ENCODE assay signal across 8 cellular contexts in the genomic region with DNA sequence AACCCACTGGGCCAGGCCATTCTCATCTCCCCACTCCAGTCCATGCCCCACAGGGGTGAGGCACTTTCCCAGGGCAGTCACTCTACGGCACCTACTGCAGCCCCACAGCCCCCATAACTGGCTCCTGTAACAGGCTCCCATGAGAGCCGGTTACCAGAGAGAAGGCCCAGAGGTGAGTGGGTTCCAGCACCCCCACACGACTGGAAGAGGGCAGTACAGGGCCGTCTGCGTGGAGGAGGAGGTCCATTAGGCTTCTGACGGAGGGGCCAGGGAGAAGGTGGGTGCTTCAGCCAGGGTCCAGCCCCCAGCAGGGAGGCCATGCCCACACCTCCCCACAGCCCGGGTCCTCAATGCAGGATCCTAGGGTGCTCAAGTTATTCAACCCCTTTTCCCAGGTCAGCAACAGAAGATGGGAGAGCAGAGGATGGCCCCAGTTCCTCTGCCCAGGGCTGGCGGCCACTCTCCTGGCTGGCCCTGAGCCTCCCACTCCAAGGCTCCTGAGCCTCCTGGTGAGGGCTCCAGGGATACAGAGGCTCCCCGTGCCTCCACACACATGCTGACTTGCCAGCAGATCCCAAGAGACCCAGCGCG. TPM values are rescaled to one million over a fixed set of nuclear protein-coding genes. Genes with fewer than 3 reads are reported as not detected.
DNase-seq lines count a peak whose midpoint lies in the region; ATAC-seq, FAIRE-seq and TF ChIP-seq lines count a peak whose summit lies in the region.

No MANE protein-coding gene starts in this region.

- DNase-seq in Calu3 (no peak), Karpas-422 (peak; percentile 87), K562 (ENCODE audit: extremely low read depth in 1 of 4, low spot score in 3 of 4) (peak in 2 of 4 experiments; percentile 58 to 80), occipital lobe (lab: John Stamatoyannopoulos, UW) (no peak)
- DNase-seq in activated CD4-positive, CD25-positive, alpha-beta regulatory T cell treated with anti-CD3 and anti-CD28 coated beads, Interleukin-2, amount 50 U/mL, for 72 hours = no peak

- H3K4me1 ChIP-seq in Karpas-422 (ENCODE audit: low read length) (peaks cover 42% of the 10 kb centered on the region), K562 (replicated peaks in 1 of 2; ENCODE audit: control insufficient read depth in 2 of 2, insufficient read depth in 2 of 2, low read length in 2 of 2) (peaks cover 41 to 94% of the 10 kb centered on the region in 2 experiments), muscle layer of duodenum (ENCODE audit: control insufficient read depth in 1 of 2, insufficient read depth in 2 of 2, low read length in 2 of 2) (peaks cover 16 to 49% of the 10 kb centered on the region in 2 donors)

- TF ChIP-seq CTCF in Calu3 (IDR thresholded peaks at IDR 0.05; ENCODE audit: unreplicated experiment) = no peak
- TF ChIP-seq CTCF in K562 (IDR thresholded peaks at IDR 0.05 in 2 of 3, conservative IDR thresholded peaks at IDR 0.05 in 1 of 3; ENCODE audit: insufficient read depth in 2 of 3, low read depth in 1 of 3, low read length in 3 of 3) = peak; percentile 45 to 62 (median 45)

- H3K27ac ChIP-seq in Karpas-422 (ENCODE audit: low read length) (peak overlapping the region; percentile 97), K562 (ENCODE audit: extremely low read depth, low read depth, low read length) (peak overlapping the region; percentile 62), muscle layer of duodenum (ENCODE audit: low read length) (no peak overlapping the region)

- TF ChIP-seq EP300 in K562 (IDR thresholded peaks at IDR 0.05; ENCODE audit: low read length) = no peak

- peak; percentile 71 for FAIRE-seq in K562 (lab: Jason Lieb, UNC)

- no peaks in the 10 kb centered on the region for H3K36me3 ChIP-seq in Karpas-422 (ENCODE audit: insufficient read depth, low read length)
- peaks cover 24% of the 10 kb centered on the region for H3K36me3 ChIP-seq in K562 (ENCODE audit: control insufficient read depth, insufficient read depth, low read length)
- peaks cover 3% of the 10 kb centered on the region in 2 donors for H3K36me3 ChIP-seq in muscle layer of duodenum (ENCODE audit: control insufficient read depth in 1 of 2, insufficient read depth in 2 of 2, low read length in 2 of 2)

- H3K9me3 ChIP-seq in Karpas-422 (ENCODE audit: low read length) = no peaks in the 10 kb centered on the region
- H3K9me3 ChIP-seq in K562 (replicated peaks; ENCODE audit: control insufficient read depth, insufficient read depth, low read depth, low read length) = no peaks in the 10 kb centered on the region
- no peaks in the 10 kb centered on the region for H3K9me3 ChIP-seq in muscle layer of duodenum (ENCODE audit: control insufficient read depth in 1 of 2, low read length in 2 of 2)

- ATAC-seq in K562 (peak; percentile 30), GM21447 (IDR thresholded peaks at IDR 0.05; ENCODE audit: unreplicated experiment) (no peak), HG03520 (IDR thresholded peaks at IDR 0.05; ENCODE audit: unreplicated experiment) (no peak)

- TF ChIP-seq POLR2A in K562 (conservative IDR thresholded peaks at IDR 0.05) = no peak

- peaks cover 5% of the 10 kb centered on the region for H3K9me1 ChIP-seq in K562 (ENCODE audit: control insufficient read depth, insufficient read depth, low read length)

- H3K9me2 ChIP-seq in Karpas-422 (replicated peaks; ENCODE audit: insufficient read depth, low read length) = no peaks in the 10 kb centered on the region

- peaks cover 56% of the 10 kb centered on the region for H3K36me3 Mint-ChIP-seq in Calu3 (ENCODE audit: insufficient read depth, unreplicated experiment)

- H3K79me2 ChIP-seq in Karpas-422 (ENCODE audit: low read length) (peaks cover 46% of the 10 kb centered on the region), K562 (ENCODE audit: control insufficient read depth, insufficient read depth, low read length) (peaks cover 54% of the 10 kb centered on the region)

- H3K27me3 ChIP-seq in Karpas-422 (ENCODE audit: low read length) (no peaks in the 10 kb centered on the region), K562 (ENCODE audit: control insufficient read depth in 2 of 2, insufficient read depth in 2 of 2, low read length in 2 of 2) (no peaks in the 10 kb centered on the region), muscle layer of duodenum (ENCODE audit: low read depth, low read length) (no peaks in the 10 kb centered on the region)

- in situ Hi-C loops in K562 (cut with MboI) = no loop called here

- H3K4me2 ChIP-seq in Karpas-422 (ENCODE audit: low read depth, low read length, poor library complexity, severe bottlenecking) = peak overlapping the region; percentile 94
- H3K4me2 ChIP-seq in K562 (ENCODE audit: insufficient read depth, low read length) = peak overlapping the region; percentile 75

- no peaks in the 10 kb centered on the region for H3K9me3 Mint-ChIP-seq in Calu3 (ENCODE audit: low read depth, unreplicated experiment)

- peak overlapping the region; percentile 97 for H3K9ac ChIP-seq in Karpas-422 (ENCODE audit: low read length)
- H3K9ac ChIP-seq in K562 (ENCODE audit: insufficient read depth in 1 of 2, low read depth in 2 of 2, low read length in 2 of 2) = peak overlapping the region; percentile 57 to 97

- no peak overlapping the region for H3K27ac Mint-ChIP-seq in Calu3 (ENCODE audit: unreplicated experiment)

- H3K27me3 Mint-ChIP-seq in Calu3 (ENCODE audit: unreplicated experiment) = no peaks in the 10 kb centered on the region

- H3K4me1 Mint-ChIP-seq in Calu3 (ENCODE audit: low read depth, unreplicated experiment) = no peaks in the 10 kb centered on the region

- peak overlapping the region; percentile 73 for H3K4me3 Mint-ChIP-seq in Calu3 (ENCODE audit: low read depth, unreplicated experiment)

- peak in 1 of 2 experiments; percentile 32; a peak in 2 of 4 replicates for TF ChIP-seq RAD21 in K562 (CRISPR knock-in tag; conservative IDR thresholded peaks at IDR 0.05 in 1 of 2, IDR thresholded peaks at IDR 0.05 in 1 of 2)

- H4K20me1 ChIP-seq in Karpas-422 (ENCODE audit: insufficient read depth, low read depth, low read length) (peaks cover 10% of the 10 kb centered on the region; the same call in 1 of the 2 replicates), K562 (replicated peaks; ENCODE audit: control insufficient read depth, insufficient read depth, low read length) (peaks cover 24% of the 10 kb centered on the region; the same call in 1 of the 2 replicates)

- H2AFZ ChIP-seq in Karpas-422 (ENCODE audit: low read length) = no peak overlapping the region
- 0 out of 2 replicates have a peak overlapping the region, but pooled peaks have one; percentile 51 for H2AFZ ChIP-seq in K562 (ENCODE audit: low read depth, low read length)

- BruUV-seq in Calu3 (replicated peaks; lab: Mats Ljungman, UMichigan) = no TSS peak
- no TSS peak for BruUV-seq in K562 (replicated peaks; lab: Mats Ljungman, UMichigan)

- CTCF ChIA-PET in Calu3 (lab: Charles Lee) (no interaction called here), K562 (lab: Yijun Ruan, JAX; ENCODE audit: low intra/inter-chr PET ratio) (no interaction called here)

- 26% methylated on average over 11 of the region's 11 CpGs for WGBS in K562 (ENCODE audit: insufficient coverage, low coverage, missing lambda C conversion rate)

- peak overlapping the region; percentile 85 for H3K4me3 ChIP-seq in Karpas-422 (ENCODE audit: low read length)
- peak overlapping the region; percentile 94 for H3K4me3 ChIP-seq in K562
- peak overlapping the region; percentile 62 to 90 for H3K4me3 ChIP-seq in muscle layer of duodenum (ENCODE audit: low read depth in 1 of 2, low read length in 2 of 2)

- intact Hi-C loops in Calu3 (cut with micrococcal nuclease; ENCODE audit: unreplicated experiment) = no loop called here
- intact Hi-C loops in K562 (cut with micrococcal nuclease) = loop anchor here (5.0 to 10.0 kb wide), 2 partner anchors 71 to 919 kb away; a partner anchor contains a TSS

- POLR2A ChIA-PET in K562 (lab: Yijun Ruan, JAX) = interaction anchor here (0.5 to 0.6 kb wide), 2 partner anchors 9 to 80 kb away, joined by 3 read pairs; no protein-coding TSS in a partner anchor

RNA-seq across cellular contexts. Expression of a gene that starts 1.6 kb away (rescaled TPM):
- 41.1 and 48.3 TPM in 2 replicates for total RNA-seq in Calu3 (2022)
- total RNA-seq in Karpas-422 (2014; rRNA removed; shearing (Covaris generic); ENCODE audit: low replicate concordance) = 28.1 and 94.6 TPM in 2 replicates
- 140 and 407 TPM in 2 replicates for total RNA-seq in K562 (2011; cell fraction: chromatin; rRNA removed; ENCODE audit: low replicate concordance)
- 278 and 333 TPM in 2 replicates for total RNA-seq in K562 (2011; cell fraction: nucleolus; rRNA removed)
- 136 and 156 TPM in 2 replicates for total RNA-seq in K562 (2011; cell fraction: nucleoplasm; rRNA removed)
- 29.6 and 33.3 TPM in 2 replicates for total RNA-seq in K562 (2014; rRNA removed)
- 1.9 and 3.5 TPM in 2 replicates for total RNA-seq in K562 (2014; rRNA removed; fragmentation: Illumina TruSeq; extraction: Trizol)
- total RNA-seq in K562 (2015; rRNA removed; fragmentation: Illumina TruSeq; extraction: Trizol) = 14.0 and 15.2 TPM in 2 replicates
- 44.1 and 49.0 TPM in 2 replicates for total RNA-seq in K562 (2021)
- 12.0 and 27.1 TPM in 2 replicates for polyA plus RNA-seq in K562 (2011; rRNA removed)
- 8.5 and 20.8 TPM in 2 replicates for polyA plus RNA-seq in K562 (2011; cell fraction: cytosol; rRNA removed)
- 346 and 462 TPM in 2 replicates for polyA plus RNA-seq in K562 (2011; cell fraction: nucleus; rRNA removed)
- 38.9 and 49.6 TPM in 2 replicates for polyA plus RNA-seq in K562 (2012)
- 7.2 and 11.8 TPM in 2 replicates for polyA plus RNA-seq in K562 (2014; fragmentation: Illumina TruSeq; extraction: Trizol)
- under 1 TPM; 0.01 to 0.06 TPM for polyA plus RNA-seq in K562 (2014; fragmentation: Nextera tagmentation; extraction: Ambion mirVana)
- 43.8 and 44.8 TPM in 2 replicates for polyA plus RNA-seq in K562 (2014; rRNA removed)
- polyA minus RNA-seq in K562 (2011; rRNA and poly(A)+ RNA removed) = 6.3 and 10.7 TPM in 2 replicates
- 13.7 and 15.3 TPM in 2 replicates for polyA minus RNA-seq in K562 (2011; cell fraction: cytosol; rRNA and poly(A)+ RNA removed)
- polyA minus RNA-seq in K562 (2011; cell fraction: nucleus; rRNA and poly(A)+ RNA removed) = 42.4 and 46.1 TPM in 2 replicates
- 51.3 TPM for total RNA-seq in occipital lobe

RNA-seq across cellular contexts. Expression of a gene that starts 2.2 kb away (rescaled TPM):
- total RNA-seq in Calu3 (2022) (22.7 and 24.7 TPM in 2 replicates), K562 (2014; rRNA removed) (86.9 and 103 TPM in 2 replicates), K562 (2014; rRNA removed; fragmentation: Illumina TruSeq; extraction: Trizol) (5.6 and 7.0 TPM in 2 replicates), K562 (2015; rRNA removed; fragmentation: Illumina TruSeq; extraction: Trizol) (29.7 and 31.4 TPM in 2 replicates), K562 (2021) (80.1 and 83.0 TPM in 2 replicates), occipital lobe (8.0 TPM)
- total RNA-seq in Karpas-422 (2014; rRNA removed; shearing (Covaris generic); ENCODE audit: low replicate concordance) = 14.9 and 45.1 TPM in 2 replicates
- 13.3 and 63.1 TPM in 2 replicates for total RNA-seq in K562 (2011; cell fraction: chromatin; rRNA removed; ENCODE audit: low replicate concordance)
- total RNA-seq in K562 (2011; cell fraction: nucleolus; rRNA removed) = 74.5 and 90.1 TPM in 2 replicates
- total RNA-seq in K562 (2011; cell fraction: nucleoplasm; rRNA removed) = 23.2 and 31.2 TPM in 2 replicates
- polyA plus RNA-seq in K562 (2011; rRNA removed) (13.6 and 22.4 TPM in 2 replicates), K562 (2014; fragmentation: Illumina TruSeq; extraction: Trizol) (10.5 and 25.1 TPM in 2 replicates), K562 (2014; fragmentation: Nextera tagmentation; extraction: Ambion mirVana) (1 to 10 TPM in 1 of 2 experiments, under 1 TPM in 1; 0.62 to 1.7 TPM), K562 (2014; rRNA removed) (68.5 and 76.0 TPM in 2 replicates)
- polyA plus RNA-seq in K562 (2011; cell fraction: cytosol; rRNA removed) = 29.8 and 137 TPM in 2 replicates
- polyA plus RNA-seq in K562 (2011; cell fraction: nucleus; rRNA removed) = 41.7 and 71.9 TPM in 2 replicates
- 35.1 and 53.3 TPM in 2 replicates for polyA plus RNA-seq in K562 (2012)
- 3.5 and 5.7 TPM in 2 replicates for polyA minus RNA-seq in K562 (2011; rRNA and poly(A)+ RNA removed)
- 22.0 and 25.8 TPM in 2 replicates for polyA minus RNA-seq in K562 (2011; cell fraction: cytosol; rRNA and poly(A)+ RNA removed)
- polyA minus RNA-seq in K562 (2011; cell fraction: nucleus; rRNA and poly(A)+ RNA removed) = 33.5 and 38.2 TPM in 2 replicates

RNA-seq across cellular contexts. Expression of a gene that starts 18.3 kb away (rescaled TPM):
- total RNA-seq in Calu3 (2022) (110 and 117 TPM in 2 replicates), K562 (2014; rRNA removed) (151 and 179 TPM in 2 replicates), K562 (2014; rRNA removed; fragmentation: Illumina TruSeq; extraction: Trizol) (62.1 and 77.4 TPM in 2 replicates), K562 (2015; rRNA removed; fragmentation: Illumina TruSeq; extraction: Trizol) (85.4 and 88.8 TPM in 2 replicates), K562 (2021) (153 and 164 TPM in 2 replicates), occipital lobe (28.2 TPM)
- 69.8 and 168 TPM in 2 replicates for total RNA-seq in Karpas-422 (2014; rRNA removed; shearing (Covaris generic); ENCODE audit: low replicate concordance)
- 317 and 866 TPM in 2 replicates for total RNA-seq in K562 (2011; cell fraction: chromatin; rRNA removed; ENCODE audit: low replicate concordance)
- total RNA-seq in K562 (2011; cell fraction: nucleolus; rRNA removed) = 565 and 578 TPM in 2 replicates
- 402 and 440 TPM in 2 replicates for total RNA-seq in K562 (2011; cell fraction: nucleoplasm; rRNA removed)
- polyA plus RNA-seq in K562 (2011; rRNA removed) (110 and 164 TPM in 2 replicates), K562 (2014; fragmentation: Illumina TruSeq; extraction: Trizol) (143 and 151 TPM in 2 replicates), K562 (2014; fragmentation: Nextera tagmentation; extraction: Ambion mirVana) (10 to 100 TPM in 1 of 2 experiments, 1 to 10 TPM in 1; 3.6 to 11.8 TPM), K562 (2014; rRNA removed) (183 TPM in 2 replicates)
- 195 and 300 TPM in 2 replicates for polyA plus RNA-seq in K562 (2011; cell fraction: cytosol; rRNA removed)
- polyA plus RNA-seq in K562 (2011; cell fraction: nucleus; rRNA removed) = 663 and 798 TPM in 2 replicates
- polyA plus RNA-seq in K562 (2012) = 151 and 204 TPM in 2 replicates
- 68.4 and 103 TPM in 2 replicates for polyA minus RNA-seq in K562 (2011; rRNA and poly(A)+ RNA removed)
- polyA minus RNA-seq in K562 (2011; cell fraction: cytosol; rRNA and poly(A)+ RNA removed) = 79.6 and 101 TPM in 2 replicates
- polyA minus RNA-seq in K562 (2011; cell fraction: nucleus; rRNA and poly(A)+ RNA removed) = 108 and 123 TPM in 2 replicates

RNA-seq across cellular contexts. Expression of a gene that starts 18.4 kb away (rescaled TPM):
- 20.1 and 23.7 TPM in 2 replicates for total RNA-seq in Calu3 (2022)
- 35.0 and 74.7 TPM in 2 replicates for total RNA-seq in Karpas-422 (2014; rRNA removed; shearing (Covaris generic); ENCODE audit: low replicate concordance)
- total RNA-seq in K562 (2011; cell fraction: chromatin; rRNA removed; ENCODE audit: low replicate concordance) = 3.4 and 22.1 TPM in 2 replicates
- total RNA-seq in K562 (2011; cell fraction: nucleolus; rRNA removed) = 31.8 and 32.0 TPM in 2 replicates
- total RNA-seq in K562 (2011; cell fraction: nucleoplasm; rRNA removed) = 11.2 and 13.9 TPM in 2 replicates
- 21.6 and 33.4 TPM in 2 replicates for total RNA-seq in K562 (2014; rRNA removed)
- total RNA-seq in K562 (2014; rRNA removed; fragmentation: Illumina TruSeq; extraction: Trizol) = 3.0 and 3.5 TPM in 2 replicates
- 8.4 and 10.1 TPM in 2 replicates for total RNA-seq in K562 (2015; rRNA removed; fragmentation: Illumina TruSeq; extraction: Trizol)
- total RNA-seq in K562 (2021) = 25.4 and 25.8 TPM in 2 replicates
- 3.5 and 5.7 TPM in 2 replicates for polyA plus RNA-seq in K562 (2011; rRNA removed)
- polyA plus RNA-seq in K562 (2011; cell fraction: cytosol; rRNA removed) = 7.2 and 32.1 TPM in 2 replicates
- polyA plus RNA-seq in K562 (2011; cell fraction: nucleus; rRNA removed) = 5.6 and 10.3 TPM in 2 replicates
- polyA plus RNA-seq in K562 (2012) = 14.5 and 17.3 TPM in 2 replicates
- 2.7 and 9.1 TPM in 2 replicates for polyA plus RNA-seq in K562 (2014; fragmentation: Illumina TruSeq; extraction: Trizol)
- under 1 TPM; 0.11 to 0.20 TPM for polyA plus RNA-seq in K562 (2014; fragmentation: Nextera tagmentation; extraction: Ambion mirVana)
- polyA plus RNA-seq in K562 (2014; rRNA removed) = 12.4 and 12.9 TPM in 2 replicates
- 2.1 and 2.4 TPM in 2 replicates for polyA minus RNA-seq in K562 (2011; rRNA and poly(A)+ RNA removed)
- polyA minus RNA-seq in K562 (2011; cell fraction: cytosol; rRNA and poly(A)+ RNA removed) = 9.2 and 12.1 TPM in 2 replicates
- 14.0 and 17.8 TPM in 2 replicates for polyA minus RNA-seq in K562 (2011; cell fraction: nucleus; rRNA and poly(A)+ RNA removed)
- total RNA-seq in occipital lobe = 12.3 TPM

RNA-seq across cellular contexts. Expression of a gene that starts 24.9 kb away (rescaled TPM):
- total RNA-seq in Calu3 (2022) (0.24 and 0.42 TPM in 2 replicates), K562 (2014; rRNA removed) (0.12 TPM in 1 of 2 replicates, not detected in the other), K562 (2014; rRNA removed; fragmentation: Illumina TruSeq; extraction: Trizol) (not detected in 2 replicates), K562 (2015; rRNA removed; fragmentation: Illumina TruSeq; extraction: Trizol) (0.04 TPM in 1 of 2 replicates, not detected in the other), K562 (2021) (0.07 and 0.09 TPM in 2 replicates), occipital lobe (0.31 TPM)
- total RNA-seq in Karpas-422 (2014; rRNA removed; shearing (Covaris generic); ENCODE audit: low replicate concordance) = 49.2 and 82.6 TPM in 2 replicates
- 0.19 and 0.58 TPM in 2 replicates for total RNA-seq in K562 (2011; cell fraction: chromatin; rRNA removed; ENCODE audit: low replicate concordance)
- 0.53 and 0.67 TPM in 2 replicates for total RNA-seq in K562 (2011; cell fraction: nucleolus; rRNA removed)
- 0.15 and 0.23 TPM in 2 replicates for total RNA-seq in K562 (2011; cell fraction: nucleoplasm; rRNA removed)
- polyA plus RNA-seq in K562 (2011; rRNA removed) (0.05 TPM in 1 of 2 replicates, not detected in the other), K562 (2014; fragmentation: Illumina TruSeq; extraction: Trizol) (not detected in 2 replicates), K562 (2014; fragmentation: Nextera tagmentation; extraction: Ambion mirVana) (not detected), K562 (2014; rRNA removed) (0.03 and 0.13 TPM in 2 replicates)
- polyA plus RNA-seq in K562 (2011; cell fraction: cytosol; rRNA removed) = 0.03 and 0.06 TPM in 2 replicates
- 0.25 and 0.31 TPM in 2 replicates for polyA plus RNA-seq in K562 (2011; cell fraction: nucleus; rRNA removed)
- polyA plus RNA-seq in K562 (2012) = 0.26 and 0.37 TPM in 2 replicates
- not detected in 2 replicates for polyA minus RNA-seq in K562 (2011; rRNA and poly(A)+ RNA removed)
- polyA minus RNA-seq in K562 (2011; cell fraction: cytosol; rRNA and poly(A)+ RNA removed) = not detected in 2 replicates
- 0.13 and 0.22 TPM in 2 replicates for polyA minus RNA-seq in K562 (2011; cell fraction: nucleus; rRNA and poly(A)+ RNA removed)
